Comparison of ENCODE assay signal across 14 cellular contexts in genomic region chr16:88282221-88283041, GRCh38.
DNase-seq lines count a peak whose midpoint lies in the region; ATAC-seq, FAIRE-seq and TF ChIP-seq lines count a peak whose summit lies in the region.
"Had no signal": no experiment of that assay in that cellular context is flagged by ENCODE, and none has a peak within 500 bp of the region (broad histone marks: within the 10 kb centered on the region; RNA-seq: fewer than 3 reads in every experiment).

No MANE protein-coding gene starts in this region.

- DNase-seq in NCI-H2171 treated with DMSO at 0.1 percent for 48 hours (lab: John Stamatoyannopoulos, UW), result peak; percentile 59
- DNase-seq in NCI-H2171 (lab: John Stamatoyannopoulos, UW), result no peak
- peak in 2 of 3 donors; percentile 77 to 80 for DNase-seq in Peyer's patch
- DNase-seq in fibroblast of the aortic adventitia (ENCODE audit: low read depth), result peak; percentile 52
- DNase-seq in prostate gland (ENCODE audit: low spot score), result peak; percentile 15
- DNase-seq in RCC 7860 (ENCODE audit: low spot score), result no peak
- DNase-seq: activated CD8-positive, alpha-beta memory T cell treated with anti-CD3 and anti-CD28 coated beads for 24 hours; activated naive CD4-positive, alpha-beta T cell treated with anti-CD3 and anti-CD28 coated beads, Interleukin-2, amount 50 U/mL, for 16 hours; H9; NCI-H2081 treated with DMSO at 0.1 percent for 48 hours; nucleus accumbens had no signal

- H3K4me3 ChIP-seq in Peyer's patch, result no peak overlapping the region
- H3K4me3 ChIP-seq in fibroblast of the aortic adventitia (ENCODE audit: low read depth, low read length), result no peak overlapping the region
- H3K4me3 ChIP-seq in prostate gland, result no peak overlapping the region

- no peak for FAIRE-seq in RCC 7860 (lab: Jason Lieb, UNC)
- FAIRE-seq: GM12891 had no signal

- intact Hi-C loops in prostate gland (cut with DNase I), result loop anchor here (10.0 kb wide), 1 partner anchor 152 kb away; no protein-coding TSS in a partner anchor

- no peak for ATAC-seq in HG03025 (IDR thresholded peaks at IDR 0.05; ENCODE audit: low FRiP score, unreplicated experiment)
- ATAC-seq in HG02884 (IDR thresholded peaks at IDR 0.05; ENCODE audit: unreplicated experiment), result no peak

- TF ChIP-seq POLR2A in Peyer's patch (IDR thresholded peaks at IDR 0.05) (no peak), prostate gland (IDR thresholded peaks at IDR 0.05) (no peak)

- H3K36me3 ChIP-seq in Peyer's patch (no peaks in the 10 kb centered on the region), prostate gland (no peaks in the 10 kb centered on the region)

- H3K4me1 ChIP-seq in Peyer's patch (peaks cover 0 to 5% (median 0%) of the 10 kb centered on the region in 4 donors), prostate gland (replicated peaks) (no peaks in the 10 kb centered on the region)

- H3K27me3 ChIP-seq in Peyer's patch (no peaks in the 10 kb centered on the region), prostate gland (replicated peaks; ENCODE audit: insufficient read depth) (no peaks in the 10 kb centered on the region)

- H3K27ac ChIP-seq in Peyer's patch (peak overlapping the region in 2 of 4 donors; percentile 37 to 74), prostate gland (no peak overlapping the region)

- 26% methylated on average over 17 of the region's 17 CpGs for WGBS in prostate gland

- peaks cover 0 to 7% (median 3%) of the 10 kb centered on the region in 4 donors for H3K9me3 ChIP-seq in Peyer's patch
- no peaks in the 10 kb centered on the region for H3K9me3 ChIP-seq in prostate gland

- TF ChIP-seq CTCF in Peyer's patch (IDR thresholded peaks at IDR 0.05), result no peak
- no peak for TF ChIP-seq CTCF in fibroblast of the aortic adventitia (IDR thresholded peaks at IDR 0.05; ENCODE audit: insufficient read depth, low read length)
- no peak for TF ChIP-seq CTCF in prostate gland (IDR thresholded peaks at IDR 0.05)

Comparison
In these comparisons a context has a peak if more than half of its experiments do, and no peak if none do; other contexts are left out.
1. DNase-seq: peak in NCI-H2171 treated with DMSO at 0.1 percent for 48 hours (single experiment), Peyer's patch (2 of 3), fibroblast of the aortic adventitia (single experiment) and prostate gland (single experiment); none in NCI-H2171 (single experiment) and RCC 7860 (single experiment).